In the genomic region with DNA sequence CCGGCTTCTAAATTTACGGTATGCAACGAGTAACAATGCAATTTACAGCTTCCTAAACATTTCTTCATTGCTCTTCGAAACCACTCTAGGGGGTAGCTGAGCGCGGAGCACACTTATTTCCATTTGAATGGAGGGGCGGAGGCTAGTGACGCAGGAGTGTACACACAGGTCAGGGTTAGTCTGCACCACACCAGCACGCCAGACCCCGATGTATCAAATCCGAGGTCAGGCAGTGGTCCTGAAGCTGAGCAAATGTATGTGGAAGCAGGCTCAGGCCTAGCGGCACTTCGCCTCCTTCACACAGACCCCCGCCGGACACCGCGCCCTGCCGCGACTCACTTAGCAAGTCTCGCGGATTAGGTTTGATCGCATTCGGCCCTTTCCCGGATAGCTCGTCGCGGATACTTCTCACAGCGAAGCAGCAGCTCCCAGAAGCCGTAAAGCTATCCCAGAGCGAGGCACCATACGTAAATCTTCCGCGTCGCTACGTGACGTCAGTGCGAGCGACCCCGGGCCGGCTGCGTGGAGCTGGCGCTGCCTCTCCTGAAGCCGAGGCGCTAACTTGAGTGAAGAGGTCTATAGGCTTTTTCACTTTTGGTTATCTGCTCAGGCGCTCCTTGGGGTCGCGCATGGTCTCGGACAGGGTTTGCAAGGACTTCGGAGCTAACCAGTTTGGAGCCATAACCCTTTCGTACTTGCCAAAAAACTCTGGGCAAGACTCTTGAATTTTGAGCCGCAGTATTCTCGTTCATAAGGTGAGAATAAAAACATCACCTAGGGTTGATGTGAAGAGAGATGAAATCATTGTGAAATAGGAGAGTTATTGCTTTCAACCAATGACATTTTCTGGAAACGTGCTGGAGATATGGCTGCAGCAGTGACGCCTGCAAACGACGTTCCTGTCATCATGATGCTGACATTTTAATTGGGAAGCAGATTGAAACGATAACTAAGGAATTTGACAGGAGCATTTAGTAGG, we compare ENCODE assay signal across 1 cellular context.
A peak's percentile ranks its signal among the peaks of the same experiment; 100 is the strongest.
TF ChIP-seq lines count a peak whose summit lies in the region.

A gene with protein sequence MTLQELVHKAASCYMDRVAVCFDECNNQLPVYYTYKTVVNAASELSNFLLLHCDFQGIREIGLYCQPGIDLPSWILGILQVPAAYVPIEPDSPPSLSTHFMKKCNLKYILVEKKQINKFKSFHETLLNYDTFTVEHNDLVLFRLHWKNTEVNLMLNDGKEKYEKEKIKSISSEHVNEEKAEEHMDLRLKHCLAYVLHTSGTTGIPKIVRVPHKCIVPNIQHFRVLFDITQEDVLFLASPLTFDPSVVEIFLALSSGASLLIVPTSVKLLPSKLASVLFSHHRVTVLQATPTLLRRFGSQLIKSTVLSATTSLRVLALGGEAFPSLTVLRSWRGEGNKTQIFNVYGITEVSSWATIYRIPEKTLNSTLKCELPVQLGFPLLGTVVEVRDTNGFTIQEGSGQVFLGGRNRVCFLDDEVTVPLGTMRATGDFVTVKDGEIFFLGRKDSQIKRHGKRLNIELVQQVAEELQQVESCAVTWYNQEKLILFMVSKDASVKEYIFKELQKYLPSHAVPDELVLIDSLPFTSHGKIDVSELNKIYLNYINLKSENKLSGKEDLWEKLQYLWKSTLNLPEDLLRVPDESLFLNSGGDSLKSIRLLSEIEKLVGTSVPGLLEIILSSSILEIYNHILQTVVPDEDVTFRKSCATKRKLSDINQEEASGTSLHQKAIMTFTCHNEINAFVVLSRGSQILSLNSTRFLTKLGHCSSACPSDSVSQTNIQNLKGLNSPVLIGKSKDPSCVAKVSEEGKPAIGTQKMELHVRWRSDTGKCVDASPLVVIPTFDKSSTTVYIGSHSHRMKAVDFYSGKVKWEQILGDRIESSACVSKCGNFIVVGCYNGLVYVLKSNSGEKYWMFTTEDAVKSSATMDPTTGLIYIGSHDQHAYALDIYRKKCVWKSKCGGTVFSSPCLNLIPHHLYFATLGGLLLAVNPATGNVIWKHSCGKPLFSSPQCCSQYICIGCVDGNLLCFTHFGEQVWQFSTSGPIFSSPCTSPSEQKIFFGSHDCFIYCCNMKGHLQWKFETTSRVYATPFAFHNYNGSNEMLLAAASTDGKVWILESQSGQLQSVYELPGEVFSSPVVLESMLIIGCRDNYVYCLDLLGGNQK (minus strand): TSS at position 469 of the 979 bp plus-strand sequence. CDS start 3,192 bp downstream, outside the sequence.

TF ChIP-seq in SK-N-SH, 30 proteins besides CTCF, POLR2A, EP300 and RAD21 (continued from another document):
- TF ChIP-seq, protein P1, sequence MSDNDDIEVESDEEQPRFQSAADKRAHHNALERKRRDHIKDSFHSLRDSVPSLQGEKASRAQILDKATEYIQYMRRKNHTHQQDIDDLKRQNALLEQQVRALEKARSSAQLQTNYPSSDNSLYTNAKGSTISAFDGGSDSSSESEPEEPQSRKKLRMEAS (IDR thresholded peaks at IDR 0.05; ENCODE audit: low read depth): peak; percentile 68
- TF ChIP-seq RCOR1 (IDR thresholded peaks at IDR 0.05; ENCODE audit: low read length) (0 out of 2 replicates have a peak, but pooled peaks have one; percentile 34), GABPA (IDR thresholded peaks at IDR 0.05; ENCODE audit: low read depth) (peak; percentile 46), ELF1 (IDR thresholded peaks at IDR 0.05) (peak; percentile 62; the same call in 1 of the 2 replicates), TAF1 (IDR thresholded peaks at IDR 0.05; ENCODE audit: borderline replicate concordance, low read depth, low read length) (peak; percentile 83), YY1 (IDR thresholded peaks at IDR 0.05; ENCODE audit: low read depth) (no peak), MXI1 (IDR thresholded peaks at IDR 0.05; ENCODE audit: low read depth, low read length) (peak; percentile 96), GATA2 (CRISPR knock-in tag; IDR thresholded peaks at IDR 0.05) (no peak), EZH2phosphoT487 (IDR thresholded peaks at IDR 0.05; ENCODE audit: borderline replicate concordance, low read depth) (no peak), TEAD4 (IDR thresholded peaks at IDR 0.05; ENCODE audit: borderline replicate concordance, insufficient read depth) (no peak), POLR2AphosphoS5 (IDR thresholded peaks at IDR 0.05; ENCODE audit: low read depth, low read length) (peak; percentile 91), FOXM1 (IDR thresholded peaks at IDR 0.05; ENCODE audit: low read depth) (0 out of 2 replicates have a peak, but pooled peaks have one; percentile 14)
- TF ChIP-seq, protein P2, sequence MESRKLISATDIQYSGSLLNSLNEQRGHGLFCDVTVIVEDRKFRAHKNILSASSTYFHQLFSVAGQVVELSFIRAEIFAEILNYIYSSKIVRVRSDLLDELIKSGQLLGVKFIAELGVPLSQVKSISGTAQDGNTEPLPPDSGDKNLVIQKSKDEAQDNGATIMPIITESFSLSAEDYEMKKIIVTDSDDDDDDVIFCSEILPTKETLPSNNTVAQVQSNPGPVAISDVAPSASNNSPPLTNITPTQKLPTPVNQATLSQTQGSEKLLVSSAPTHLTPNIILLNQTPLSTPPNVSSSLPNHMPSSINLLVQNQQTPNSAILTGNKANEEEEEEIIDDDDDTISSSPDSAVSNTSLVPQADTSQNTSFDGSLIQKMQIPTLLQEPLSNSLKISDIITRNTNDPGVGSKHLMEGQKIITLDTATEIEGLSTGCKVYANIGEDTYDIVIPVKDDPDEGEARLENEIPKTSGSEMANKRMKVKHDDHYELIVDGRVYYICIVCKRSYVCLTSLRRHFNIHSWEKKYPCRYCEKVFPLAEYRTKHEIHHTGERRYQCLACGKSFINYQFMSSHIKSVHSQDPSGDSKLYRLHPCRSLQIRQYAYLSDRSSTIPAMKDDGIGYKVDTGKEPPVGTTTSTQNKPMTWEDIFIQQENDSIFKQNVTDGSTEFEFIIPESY (IDR thresholded peaks at IDR 0.05; ENCODE audit: borderline replicate concordance, low read depth): peak; percentile 79; the same call in 1 of the 2 replicates
TF ChIP-seq in SK-N-SH: peak in this region for 12.
